In the genomic region with DNA sequence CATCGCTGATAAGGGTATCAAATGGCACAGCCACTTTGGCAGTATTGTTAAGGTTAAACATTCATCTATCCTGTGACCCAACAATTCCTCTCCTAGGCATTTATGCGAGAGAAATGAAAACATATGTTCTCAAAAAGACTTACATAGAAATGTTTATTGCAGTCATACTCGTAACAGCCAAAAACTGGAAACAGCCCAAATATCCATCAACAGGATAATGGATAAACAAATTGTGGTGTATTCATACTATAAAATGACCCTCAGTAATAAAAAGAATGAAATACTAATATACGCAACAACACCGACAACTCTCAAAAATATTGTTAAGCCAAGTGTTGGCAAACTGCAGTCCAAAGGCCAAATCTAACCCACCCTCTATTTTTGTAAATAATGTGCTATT, we compare ENCODE assay signal across 19 cellular contexts.
DNase-seq lines count a peak whose midpoint lies in the region; ATAC-seq and TF ChIP-seq lines count a peak whose summit lies in the region.
"Had no signal": no experiment of that assay in that cellular context is flagged by ENCODE, and none has a peak within 500 bp of the region (broad histone marks: within the 10 kb centered on the region; RNA-seq: fewer than 3 reads in every experiment).

No MANE protein-coding gene starts in this region.

- peak overlapping the region; percentile 8 for H2BK120ac ChIP-seq in trophoblast cell (ENCODE audit: insufficient read depth, low read length, poor library complexity)

- H3K4me2 ChIP-seq in trophoblast cell (ENCODE audit: low read length) = no peak overlapping the region
- H3K4me2 ChIP-seq: BLaER1 treated with 17β-estradiol and CSF1 and Interleukin-3, amounts not matched to agents 10 nM and 100 nM had no signal

- no peak overlapping the region for H3K23ac ChIP-seq in trophoblast cell (ENCODE audit: low read length)

- H3K14ac ChIP-seq in trophoblast cell (ENCODE audit: low read length) = no peak overlapping the region

- H3K27ac ChIP-seq in trophoblast cell (ENCODE audit: low read depth, low read length) = no peak overlapping the region
- H3K27ac ChIP-seq: BLaER1 treated with 17β-estradiol and CSF1 and Interleukin-3, amounts not matched to agents 10 nM and 100 nM had no signal

- H2BK5ac ChIP-seq in trophoblast cell (ENCODE audit: low read depth, low read length, poor library complexity) = no peak overlapping the region

- in situ Hi-C loops in ACHN (cut with HindIII; ENCODE audit: low pct_ligation_motif_present, low pct_unique_long_range_greater_than_20kb, low sequenced_read_pairs) = no loop called here

- no peak overlapping the region for H3K9ac ChIP-seq in trophoblast cell (ENCODE audit: low read length)
- H3K9ac ChIP-seq: BLaER1 treated with 17β-estradiol and CSF1 and Interleukin-3, amounts not matched to agents 10 nM and 100 nM had no signal

- peaks cover 0 to 9% (median 7%) of the 10 kb centered on the region in 7 donors for H3K9me3 Mint-ChIP-seq in CD14-positive monocyte
- H3K9me3 Mint-ChIP-seq: CD8-positive, alpha-beta memory T cell had no signal

- H3K4me3 Mint-ChIP-seq in CD14-positive monocyte = no peak overlapping the region
- H3K4me3 Mint-ChIP-seq: B cell; CD4-positive, CD25-positive, alpha-beta regulatory T cell; CD8-positive, alpha-beta memory T cell; H9 had no signal

- no peak overlapping the region for H2BK12ac ChIP-seq in trophoblast cell (ENCODE audit: low read length)

- peaks cover 4% of the 10 kb centered on the region for H3K79me1 ChIP-seq in trophoblast cell (ENCODE audit: low read length)

- H3K9me3 ChIP-seq in trophoblast cell (ENCODE audit: insufficient read depth, low read depth, low read length) = no peaks in the 10 kb centered on the region

- H3K4me1 Mint-ChIP-seq in CD14-positive monocyte = peaks cover 19% of the 10 kb centered on the region
- H3K4me1 Mint-ChIP-seq: B cell; CD4-positive, CD25-positive, alpha-beta regulatory T cell; CD8-positive, alpha-beta memory T cell had no signal

- no peak overlapping the region for H3K18ac ChIP-seq in trophoblast cell (ENCODE audit: low read length)

- H3K4me3 ChIP-seq in HFF-Myc (replicated peaks; ENCODE audit: low read depth, low read length) (no peak overlapping the region), fibroblast of villous mesenchyme (ENCODE audit: low read depth, low read length) (no peak overlapping the region), trophoblast cell (ENCODE audit: low read depth, low read length) (no peak overlapping the region)
- H3K4me3 ChIP-seq: BLaER1 treated with 17β-estradiol and CSF1 and Interleukin-3, amounts not matched to agents 10 nM and 100 nM; GM12878 had no signal

- no CpG with 5 or more reads among the region's 5 CpGs for WGBS in trophoblast cell (ENCODE audit: extremely low coverage, insufficient coverage, insufficient read length)

- no peak overlapping the region for H3K27ac Mint-ChIP-seq in CD14-positive monocyte
- H3K27ac Mint-ChIP-seq: B cell; CD4-positive, CD25-positive, alpha-beta regulatory T cell; CD8-positive, alpha-beta memory T cell; H9 had no signal

- no peak overlapping the region for H2AK5ac ChIP-seq in trophoblast cell (ENCODE audit: low read length)

- no peak for TF ChIP-seq CTCF in HFF-Myc (IDR thresholded peaks at IDR 0.05; ENCODE audit: low read depth, low read length, missing control alignments)
- no peak for TF ChIP-seq CTCF in fibroblast of villous mesenchyme (IDR thresholded peaks at IDR 0.05; ENCODE audit: insufficient read depth, low read depth, low read length)
- TF ChIP-seq CTCF in CD14-positive monocyte (IDR thresholded peaks at IDR 0.05) = no peak

- peaks cover 5 to 6% of the 10 kb centered on the region in 2 experiments for H3K4me1 ChIP-seq in trophoblast cell (ENCODE audit: control insufficient read depth in 1 of 2, insufficient read depth in 2 of 2, low read length in 2 of 2)

- no peaks in the 10 kb centered on the region for H3K36me3 Mint-ChIP-seq in CD14-positive monocyte
- H3K36me3 Mint-ChIP-seq: CD4-positive, CD25-positive, alpha-beta regulatory T cell; CD8-positive, alpha-beta memory T cell had no signal

- no peaks in the 10 kb centered on the region for H3K79me2 ChIP-seq in trophoblast cell (ENCODE audit: control insufficient read depth, insufficient read depth, low read length, poor library complexity)

- H4K91ac ChIP-seq in trophoblast cell (ENCODE audit: low read depth, low read length) = no peak overlapping the region

- ATAC-seq in Right ventricle myocardium superior (ENCODE audit: poor library complexity) = no peak
- ATAC-seq: GM12878 had no signal

- H3K4ac ChIP-seq in trophoblast cell (ENCODE audit: low read depth, low read length) = no peak overlapping the region

- no peaks in the 10 kb centered on the region for H3K36me3 ChIP-seq in trophoblast cell (ENCODE audit: control insufficient read depth in 1 of 2, insufficient read depth in 2 of 2, low read length in 2 of 2)
- H3K36me3 ChIP-seq: BLaER1 treated with 17β-estradiol and CSF1 and Interleukin-3, amounts not matched to agents 10 nM and 100 nM had no signal

- intact Hi-C loops in CD14-positive monocyte (cut with micrococcal nuclease) (no loop called here), Right ventricle myocardium superior (cut with DNase I) (no loop called here)

- peaks cover 5 to 10% (median 7%) of the 10 kb centered on the region in 3 donors for H3K27me3 Mint-ChIP-seq in CD14-positive monocyte (ENCODE audit: low read depth in 3 of 3)

- peak; percentile 58 for DNase-seq in HFF-Myc (ENCODE audit: extremely low read depth, low read depth)
- DNase-seq in OCI-M2 (lab: John Stamatoyannopoulos, UW; ENCODE audit: unreplicated experiment) = peak; percentile 6
- DNase-seq in fibroblast of villous mesenchyme (ENCODE audit: low read depth) = peak; percentile 43
- DNase-seq in trophoblast cell = no peak
- DNase-seq in CD14-positive monocyte (ENCODE audit: low spot score) = no peak
- DNase-seq in Right ventricle myocardium superior = no peak
- no peak for DNase-seq in ACHN
- DNase-seq: 8988T; CD4-positive, CD25-positive, alpha-beta regulatory T cell; CD8-positive, alpha-beta memory T cell; COR-L47; DMS 273 treated with DMSO at 0.1 percent for 48 hours; DMS53; DND-41; EL; H9 had no signal

- no peak overlapping the region for H4K8ac ChIP-seq in trophoblast cell (ENCODE audit: low read depth, low read length)

- H4K12ac ChIP-seq in trophoblast cell (ENCODE audit: low read depth, low read length) = no peak overlapping the region

- no peaks in the 10 kb centered on the region for H3K27me3 ChIP-seq in trophoblast cell (ENCODE audit: insufficient read depth, low read length)
- H3K27me3 ChIP-seq: BLaER1 treated with 17β-estradiol and CSF1 and Interleukin-3, amounts not matched to agents 10 nM and 100 nM had no signal

- H2AFZ ChIP-seq in trophoblast cell (ENCODE audit: insufficient read depth, low read length, poor library complexity) = no peak overlapping the region

Comparison
In these comparisons a context has a peak if more than half of its experiments do, and no peak if none do; other contexts are left out.
1. DNase-seq: peak in HFF-Myc (single experiment), OCI-M2 (single experiment) and fibroblast of villous mesenchyme (single experiment); none in trophoblast cell (0 of 2), CD14-positive monocyte (single experiment), Right ventricle myocardium superior (single experiment) and ACHN (single experiment).